Comparison of ENCODE assay signal across 9 cellular contexts in genomic region chr17:44820631-44821196, GRCh38. TPM values are rescaled to one million over a fixed set of nuclear protein-coding genes. Genes with fewer than 3 reads are reported as not detected.
DNase-seq lines count a peak whose midpoint lies in the region; ATAC-seq and TF ChIP-seq lines count a peak whose summit lies in the region.
"Had no signal": no experiment of that assay in that cellular context is flagged by ENCODE, and none has a peak within 500 bp of the region (broad histone marks: within the 10 kb centered on the region; RNA-seq: fewer than 3 reads in every experiment).

No MANE protein-coding gene starts in this region.

- intact Hi-C loops in tibial artery (cut with DNase I; ENCODE audit: low total_unique reads): no loop called here
- intact Hi-C loops in activated CD4-positive, alpha-beta T cell treated with anti-CD3 and anti-CD28 coated beads, Interleukin-2, amount 10 ng/mL, durations not matched to agents 24 days and 14 days (cut with micrococcal nuclease): no loop called here

- H3K36me3 ChIP-seq in stomach smooth muscle (ENCODE audit: control insufficient read depth in 2 of 2, insufficient read depth in 2 of 2, low read length in 2 of 2) (no peaks in the 10 kb centered on the region), tibial artery (no peaks in the 10 kb centered on the region)

- no peaks in the 10 kb centered on the region for H3K36me3 Mint-ChIP-seq in effector memory CD8-positive, alpha-beta T cell (ENCODE audit: insufficient read depth)
- H3K36me3 Mint-ChIP-seq in activated CD4-positive, alpha-beta T cell treated with anti-CD3 and anti-CD28 coated beads, Interleukin-2, amount 10 ng/mL, durations not matched to agents 24 days and 14 days (ENCODE audit: low read depth): no peaks in the 10 kb centered on the region

- H3K9me3 Mint-ChIP-seq in effector memory CD8-positive, alpha-beta T cell: no peaks in the 10 kb centered on the region
- H3K9me3 Mint-ChIP-seq in activated CD4-positive, alpha-beta T cell treated with anti-CD3 and anti-CD28 coated beads, Interleukin-2, amount 10 ng/mL, durations not matched to agents 24 days and 14 days: no peaks in the 10 kb centered on the region

- DNase-seq in HFF-Myc (ENCODE audit: extremely low read depth, low read depth) (peak; percentile 75), NCI-H446 treated with DMSO at 0.1 percent for 48 hours (lab: John Stamatoyannopoulos, UW) (peak; percentile 94), epithelial cell of esophagus (ENCODE audit: low read depth) (peak; percentile 90), anterior cingulate cortex (lab: John Stamatoyannopoulos, UW) (no peak), tibial artery (no peak)
- no peak for DNase-seq in effector memory CD8-positive, alpha-beta T cell
- DNase-seq in activated CD4-positive, alpha-beta T cell treated with anti-CD3 and anti-CD28 coated beads, Interleukin-2, amount 10 ng/mL, durations not matched to agents 24 days and 14 days: no peak

- H3K4me3 Mint-ChIP-seq in effector memory CD8-positive, alpha-beta T cell: no peak overlapping the region
- H3K4me3 Mint-ChIP-seq in activated CD4-positive, alpha-beta T cell treated with anti-CD3 and anti-CD28 coated beads, Interleukin-2, amount 10 ng/mL, durations not matched to agents 24 days and 14 days: no peak overlapping the region

- ATAC-seq in effector memory CD8-positive, alpha-beta T cell (replicated peaks): no peak

- no peak overlapping the region for H3K27ac Mint-ChIP-seq in effector memory CD8-positive, alpha-beta T cell
- H3K27ac Mint-ChIP-seq in activated CD4-positive, alpha-beta T cell treated with anti-CD3 and anti-CD28 coated beads, Interleukin-2, amount 10 ng/mL, durations not matched to agents 24 days and 14 days: no peak overlapping the region

- TF ChIP-seq CTCF in HFF-Myc (IDR thresholded peaks at IDR 0.05; ENCODE audit: low read depth, low read length, missing control alignments) (no peak), epithelial cell of esophagus (IDR thresholded peaks at IDR 0.05; ENCODE audit: insufficient read depth, low read depth, low read length, missing control alignments) (no peak), tibial artery (IDR thresholded peaks at IDR 0.05) (no peak)

- H3K27ac ChIP-seq in stomach smooth muscle (ENCODE audit: low read length) (peak overlapping the region; percentile 25), tibial artery (peak overlapping the region in 1 of 2 donors; percentile 29)

- H3K9ac ChIP-seq in stomach smooth muscle (ENCODE audit: low read length in 2 of 2): peak overlapping the region in 1 of 2 donors; percentile 13

- H3K27me3 ChIP-seq in stomach smooth muscle (ENCODE audit: control insufficient read depth in 1 of 2, insufficient read depth in 2 of 2, low read length in 2 of 2) (no peaks in the 10 kb centered on the region), tibial artery (no peaks in the 10 kb centered on the region)

- H3K9me3 ChIP-seq in stomach smooth muscle (ENCODE audit: control insufficient read depth in 2 of 2, low read length in 2 of 2) (no peaks in the 10 kb centered on the region), tibial artery (no peaks in the 10 kb centered on the region)

- H3K4me3 ChIP-seq in HFF-Myc (replicated peaks; ENCODE audit: low read depth, low read length): no peak overlapping the region
- no peak overlapping the region for H3K4me3 ChIP-seq in epithelial cell of esophagus (ENCODE audit: low read length)
- no peak overlapping the region for H3K4me3 ChIP-seq in stomach smooth muscle (ENCODE audit: low read length in 2 of 2)
- no peak overlapping the region for H3K4me3 ChIP-seq in tibial artery

- no peaks in the 10 kb centered on the region for H3K4me1 Mint-ChIP-seq in effector memory CD8-positive, alpha-beta T cell (ENCODE audit: low read depth in 2 of 2)
- H3K4me1 Mint-ChIP-seq in activated CD4-positive, alpha-beta T cell treated with anti-CD3 and anti-CD28 coated beads, Interleukin-2, amount 10 ng/mL, durations not matched to agents 24 days and 14 days: no peaks in the 10 kb centered on the region

- peaks cover 15 to 30% of the 10 kb centered on the region in 2 donors for H3K27me3 Mint-ChIP-seq in effector memory CD8-positive, alpha-beta T cell
- H3K27me3 Mint-ChIP-seq in activated CD4-positive, alpha-beta T cell treated with anti-CD3 and anti-CD28 coated beads, Interleukin-2, amount 10 ng/mL, durations not matched to agents 24 days and 14 days: peaks cover 10% of the 10 kb centered on the region

- H3K4me1 ChIP-seq in stomach smooth muscle (ENCODE audit: control insufficient read depth, insufficient read depth, low read length) (peaks cover 16% of the 10 kb centered on the region), tibial artery (peaks cover 0 to 28% (median 2%) of the 10 kb centered on the region in 4 donors)

RNA-seq across cellular contexts. Expression of gene GJC1, which starts 9.4 kb away (rescaled TPM):
- 6.1 and 7.5 TPM in 2 replicates for total RNA-seq in activated CD4-positive, alpha-beta T cell treated with anti-CD3 and anti-CD28 coated beads, Interleukin-2, amount 10 ng/mL, durations not matched to agents 24 days and 14 days

RNA-seq across cellular contexts. Expression of gene HIGD1B, which starts 27.0 kb away (rescaled TPM):
- total RNA-seq in activated CD4-positive, alpha-beta T cell treated with anti-CD3 and anti-CD28 coated beads, Interleukin-2, amount 10 ng/mL, durations not matched to agents 24 days and 14 days: not detected in 2 replicates
- total RNA-seq: T-helper 2 cell treated with Interferon-gamma antibody and Interleukin-4, amounts not matched to agents 100 ng/mL and 5 ng/mL, for 36 hours had no signal

Comparison
In these comparisons a context has a peak if more than half of its experiments do, and no peak if none do; other contexts are left out.
1. DNase-seq: peak in HFF-Myc (single experiment), NCI-H446 treated with DMSO at 0.1 percent for 48 hours (single experiment) and epithelial cell of esophagus (single experiment); none in effector memory CD8-positive, alpha-beta T cell (0 of 3), anterior cingulate cortex (0 of 58), tibial artery (0 of 2) and activated CD4-positive, alpha-beta T cell treated with anti-CD3 and anti-CD28 coated beads, Interleukin-2, amount 10 ng/mL, durations not matched to agents 24 days and 14 days (single experiment).